8 cellular contexts compared by ENCODE assay signal in the genomic region with DNA sequence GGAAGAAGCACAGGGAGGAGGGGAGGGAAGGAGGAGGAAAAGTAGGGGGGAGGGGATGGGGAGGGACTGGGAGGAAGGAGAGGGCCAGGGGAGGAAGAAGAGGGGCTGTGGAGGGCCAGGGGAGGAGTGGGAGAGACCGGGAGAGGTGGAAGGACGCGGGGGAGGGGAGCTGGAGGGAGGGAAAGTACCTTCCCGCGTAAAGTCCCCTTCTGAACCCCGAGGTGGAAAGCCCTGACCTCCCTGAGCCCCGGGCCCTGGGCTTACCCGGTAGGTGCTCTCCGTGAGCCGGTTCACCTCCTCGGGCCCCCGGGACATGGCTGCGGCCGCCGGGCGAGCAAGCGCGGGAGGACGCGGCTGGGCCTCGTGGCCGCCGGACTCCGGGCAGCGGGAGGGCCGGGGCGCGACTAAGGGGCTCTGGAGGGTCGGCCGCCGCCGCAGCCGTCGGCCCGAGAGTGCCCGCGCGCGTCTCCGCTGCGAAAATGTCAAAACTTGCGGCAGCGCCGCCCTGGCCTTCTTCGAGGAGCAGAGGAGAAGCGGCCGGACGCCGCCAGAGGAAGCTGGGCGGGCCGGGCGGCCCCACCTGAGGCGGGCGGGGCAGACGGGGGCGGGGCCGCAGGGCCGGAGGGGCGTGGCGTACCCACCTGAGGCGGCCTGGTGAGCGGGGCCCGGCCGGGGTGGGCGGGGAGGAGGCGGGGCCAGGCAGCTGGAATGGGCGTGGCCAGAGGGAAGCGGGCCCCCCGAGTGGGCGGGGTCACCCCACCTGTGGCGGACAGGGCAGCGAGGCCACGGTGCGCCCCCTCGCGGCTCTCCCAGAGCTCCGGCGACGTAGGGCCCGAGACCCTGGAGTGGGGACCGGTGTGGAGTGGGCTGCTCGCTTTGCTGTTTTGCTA. TPM values are rescaled to one million over a fixed set of nuclear protein-coding genes. Genes with fewer than 3 reads are reported as not detected.
DNase-seq lines count a peak whose midpoint lies in the region; ATAC-seq and TF ChIP-seq lines count a peak whose summit lies in the region.

TSS of gene BAIAP2L1 (minus strand) at position 553 of the 890 bp plus-strand sequence. CDS start at position 315, 238 bp downstream.

- peaks cover 40 to 71% (median 58%) of the 10 kb centered on the region in 3 donors for H3K27me3 Mint-ChIP-seq in CD14-positive monocyte (ENCODE audit: low read depth in 3 of 3)

- peak within 1 kb of the TSS in 1 of 2 donors; percentile 69 for H3K4me3 Mint-ChIP-seq in CD14-positive monocyte
- peak within 1 kb of the TSS; percentile 53 for H3K4me3 Mint-ChIP-seq in stimulated activated effector memory CD8-positive, alpha-beta T cell treated with anti-CD3 and anti-CD28 coated beads, Interleukin-12 subunit alpha, Interleukin-12 subunit beta, amount 100 ng/mL, for 72 hours

- intact Hi-C loops in CD14-positive monocyte (cut with micrococcal nuclease) = loop anchor here in 1 of 2 donors (10.0 kb wide), 1 partner anchor 64 kb away; no protein-coding TSS in a partner anchor

- peak; percentile 81 for ATAC-seq in GM19438 (IDR thresholded peaks at IDR 0.05; ENCODE audit: low read depth, unreplicated experiment)
- peak; percentile 78 for ATAC-seq in HG03521 (IDR thresholded peaks at IDR 0.05; ENCODE audit: unreplicated experiment)
- ATAC-seq in stimulated activated effector memory CD8-positive, alpha-beta T cell treated with anti-CD3 and anti-CD28 coated beads, Interleukin-12 subunit alpha, Interleukin-12 subunit beta, amount 100 ng/mL, for 72 hours = peak; percentile 90

- H3K9me3 Mint-ChIP-seq in CD14-positive monocyte = peaks cover 0 to 12% (median 0%) of the 10 kb centered on the region in 7 donors
- H3K9me3 Mint-ChIP-seq in stimulated activated effector memory CD8-positive, alpha-beta T cell treated with anti-CD3 and anti-CD28 coated beads, Interleukin-12 subunit alpha, Interleukin-12 subunit beta, amount 100 ng/mL, for 72 hours = no peaks in the 10 kb centered on the region

- peaks cover 0 to 3% of the 10 kb centered on the region in 2 donors for H3K36me3 Mint-ChIP-seq in CD14-positive monocyte
- H3K36me3 Mint-ChIP-seq in stimulated activated effector memory CD8-positive, alpha-beta T cell treated with anti-CD3 and anti-CD28 coated beads, Interleukin-12 subunit alpha, Interleukin-12 subunit beta, amount 100 ng/mL, for 72 hours = no peaks in the 10 kb centered on the region

- H3K27ac Mint-ChIP-seq in CD14-positive monocyte = no peak within 1 kb of the TSS
- H3K27ac Mint-ChIP-seq in stimulated activated effector memory CD8-positive, alpha-beta T cell treated with anti-CD3 and anti-CD28 coated beads, Interleukin-12 subunit alpha, Interleukin-12 subunit beta, amount 100 ng/mL, for 72 hours = no peak within 1 kb of the TSS

- peaks cover 4% of the 10 kb centered on the region for H3K4me1 Mint-ChIP-seq in CD14-positive monocyte
- H3K4me1 Mint-ChIP-seq in stimulated activated effector memory CD8-positive, alpha-beta T cell treated with anti-CD3 and anti-CD28 coated beads, Interleukin-12 subunit alpha, Interleukin-12 subunit beta, amount 100 ng/mL, for 72 hours = no peaks in the 10 kb centered on the region

- peak within 1 kb of the TSS; percentile 75 for H3K4me3 ChIP-seq in epithelial cell of esophagus (ENCODE audit: low read length)

- DNase-seq in CD14-positive monocyte (ENCODE audit: low spot score) (no peak), NCI-H748 treated with DMSO at 0.1 percent for 48 hours (lab: John Stamatoyannopoulos, UW) (peak; percentile 86), epithelial cell of esophagus (ENCODE audit: low read depth) (peak; percentile 95), myocyte (ENCODE audit: low read depth) (peak; percentile 69)
- peak; percentile 36 for DNase-seq in activated CD8-positive, alpha-beta memory T cell treated with anti-CD3 and anti-CD28 coated beads, Interleukin-2, amount 50 U/mL, for 1 hour (ENCODE audit: extremely low read depth)
- peak; percentile 69 to 89 for DNase-seq in stimulated activated effector memory CD8-positive, alpha-beta T cell treated with anti-CD3 and anti-CD28 coated beads, Interleukin-12 subunit alpha, Interleukin-12 subunit beta, amount 100 ng/mL, for 72 hours (ENCODE audit: low spot score in 2 of 2)

- TF ChIP-seq CTCF in CD14-positive monocyte (IDR thresholded peaks at IDR 0.05) (peak; percentile 23), epithelial cell of esophagus (IDR thresholded peaks at IDR 0.05; ENCODE audit: insufficient read depth, low read depth, low read length, missing control alignments) (peak; percentile 51)

RNA-seq across cellular contexts. Expression of gene BAIAP2L1, which starts in this region (rescaled TPM):
- under 1 TPM; 0.17 to 0.52 TPM for polyA plus RNA-seq in CD14-positive monocyte
- 19.7 and 21.3 TPM in 2 replicates for total RNA-seq in myocyte
- 10.5 TPM for polyA plus RNA-seq in myocyte (2012)
